3 cellular contexts compared by ENCODE assay signal in the genomic region with DNA sequence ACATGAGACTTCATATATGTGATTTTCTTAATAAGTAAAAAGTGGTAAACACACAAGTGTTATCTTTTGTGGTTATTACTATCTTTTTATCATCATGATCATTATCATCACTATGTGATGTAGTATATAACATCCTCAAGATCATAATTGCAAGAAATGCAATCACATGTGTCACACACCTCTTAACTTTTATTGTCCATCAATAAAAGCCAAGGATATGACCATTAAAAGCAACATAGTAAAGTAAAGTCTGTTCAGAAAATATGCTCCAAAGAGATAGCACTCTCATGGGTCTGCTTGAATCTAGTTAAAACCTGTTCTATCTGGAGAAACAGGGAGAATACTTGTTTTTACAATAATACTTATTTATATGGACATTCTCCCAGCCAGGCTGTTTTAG.
"Had no signal": no experiment of that assay in that cellular context is flagged by ENCODE, and none has a peak within 500 bp of the region (broad histone marks: within the 10 kb centered on the region; RNA-seq: fewer than 3 reads in every experiment).

No MANE protein-coding gene starts in this region.

- ATAC-seq: GM12878 had no signal

- DNase-seq: GDM1, GF-D8 had no signal

- H3K4me3 ChIP-seq: GM12878 had no signal
